Comparison of ENCODE assay signal across 7 cellular contexts in genomic region chr20:24102290-24102689, GRCh38.
DNase-seq lines count a peak whose midpoint lies in the region; ATAC-seq, FAIRE-seq and TF ChIP-seq lines count a peak whose summit lies in the region.

No MANE protein-coding gene starts in this region.

- POLR2A ChIA-PET in activated CD4-positive, alpha-beta memory T cell treated with anti-CD3 and anti-CD28 coated beads, Interleukin-2, amount 10 ng/mL, durations not matched to agents 7 days and 5 days (lab: Charles Lee) = interaction anchor here (1.1 kb wide), 1 partner anchor 75 kb away, joined by 3 read pairs; no protein-coding TSS in a partner anchor

- no peak overlapping the region for H3K4me3 Mint-ChIP-seq in activated CD4-positive, alpha-beta memory T cell treated with anti-CD3 and anti-CD28 coated beads, Interleukin-2, amount 10 ng/mL, durations not matched to agents 7 days and 5 days
- no peak overlapping the region for H3K4me3 Mint-ChIP-seq in mesothelial cell of epicardium

- peaks cover 15% of the 10 kb centered on the region for H3K27me3 Mint-ChIP-seq in activated CD4-positive, alpha-beta memory T cell treated with anti-CD3 and anti-CD28 coated beads, Interleukin-2, amount 10 ng/mL, durations not matched to agents 7 days and 5 days
- no peaks in the 10 kb centered on the region for H3K27me3 Mint-ChIP-seq in mesothelial cell of epicardium (ENCODE audit: low read depth)

- no peak for TF ChIP-seq CTCF in mesothelial cell of epicardium (IDR thresholded peaks at IDR 0.05; ENCODE audit: unreplicated experiment)

- peak; percentile 11 for DNase-seq in ELR (ENCODE audit: low read depth)
- peak; percentile 53 for DNase-seq in KBM-7
- DNase-seq in activated CD4-positive, alpha-beta memory T cell treated with anti-CD3 and anti-CD28 coated beads, Interleukin-2, amount 10 ng/mL, durations not matched to agents 7 days and 5 days = peak; percentile 35
- no peak for DNase-seq in mesothelial cell of epicardium (ENCODE audit: low spot score in 2 of 2, unreplicated experiment in 2 of 2)
- no peak for DNase-seq in GM19239 (ENCODE audit: insufficient read length, low spot score)
- DNase-seq in GM19240 (ENCODE audit: insufficient read length, low spot score) = no peak

- H3K27ac Mint-ChIP-seq in activated CD4-positive, alpha-beta memory T cell treated with anti-CD3 and anti-CD28 coated beads, Interleukin-2, amount 10 ng/mL, durations not matched to agents 7 days and 5 days = no peak overlapping the region
- peak overlapping the region; percentile 72 for H3K27ac Mint-ChIP-seq in mesothelial cell of epicardium

- CTCF ChIA-PET in activated CD4-positive, alpha-beta memory T cell treated with anti-CD3 and anti-CD28 coated beads, Interleukin-2, amount 10 ng/mL, durations not matched to agents 7 days and 5 days (lab: Charles Lee) = interaction anchor here (1.0 to 2.9 kb wide), 9 partner anchors 17 to 816 kb away, joined by 3 to 18 read pairs (median 4); no protein-coding TSS in a partner anchor

- ATAC-seq in HG02623 (IDR thresholded peaks at IDR 0.05; ENCODE audit: unreplicated experiment) = no peak

- in situ Hi-C loops in KBM-7 (cut with MboI; ENCODE audit: low pct_unique_long_range_greater_than_20kb, low sequenced_read_pairs) = no loop called here

- H3K9me3 Mint-ChIP-seq in activated CD4-positive, alpha-beta memory T cell treated with anti-CD3 and anti-CD28 coated beads, Interleukin-2, amount 10 ng/mL, durations not matched to agents 7 days and 5 days = no peaks in the 10 kb centered on the region
- H3K9me3 Mint-ChIP-seq in mesothelial cell of epicardium = no peaks in the 10 kb centered on the region

- FAIRE-seq in GM19239 (lab: Jason Lieb, UNC) = no peak

- H3K4me1 Mint-ChIP-seq in activated CD4-positive, alpha-beta memory T cell treated with anti-CD3 and anti-CD28 coated beads, Interleukin-2, amount 10 ng/mL, durations not matched to agents 7 days and 5 days = peaks cover 14% of the 10 kb centered on the region
- H3K4me1 Mint-ChIP-seq in mesothelial cell of epicardium = peaks cover 40% of the 10 kb centered on the region

- H3K36me3 Mint-ChIP-seq in activated CD4-positive, alpha-beta memory T cell treated with anti-CD3 and anti-CD28 coated beads, Interleukin-2, amount 10 ng/mL, durations not matched to agents 7 days and 5 days (ENCODE audit: low read depth) = no peaks in the 10 kb centered on the region
- H3K36me3 Mint-ChIP-seq in mesothelial cell of epicardium = no peaks in the 10 kb centered on the region

Comparison
In these comparisons a context has a peak if more than half of its experiments do, and no peak if none do; other contexts are left out.
1. DNase-seq: peak in ELR (single experiment), KBM-7 (single experiment) and activated CD4-positive, alpha-beta memory T cell treated with anti-CD3 and anti-CD28 coated beads, Interleukin-2, amount 10 ng/mL, durations not matched to agents 7 days and 5 days (single experiment); none in mesothelial cell of epicardium (0 of 2), GM19239 (single experiment) and GM19240 (single experiment).